In the genomic region with DNA sequence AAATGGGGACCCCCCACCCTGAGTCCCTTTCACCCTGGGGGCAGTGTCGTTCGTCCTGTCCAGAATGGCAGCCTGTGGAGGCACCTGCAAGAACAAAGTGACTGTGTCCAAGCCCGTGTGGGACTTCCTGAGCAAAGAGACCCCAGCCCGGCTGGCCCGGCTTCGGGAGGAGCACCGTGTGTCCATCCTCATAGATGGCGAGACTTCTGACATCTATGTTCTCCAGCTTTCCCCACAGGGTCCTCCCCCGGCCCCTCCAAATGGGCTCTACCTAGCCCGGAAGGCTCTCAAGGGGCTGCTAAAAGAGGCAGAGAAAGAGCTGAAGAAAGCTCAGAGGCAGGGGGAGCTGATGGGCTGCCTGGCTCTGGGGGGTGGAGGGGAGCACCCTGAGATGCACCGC, we compare ENCODE assay signal across 16 cellular contexts. TPM values are rescaled to one million over a fixed set of nuclear protein-coding genes. Genes with fewer than 3 reads are reported as not detected.
DNase-seq lines count a peak whose midpoint lies in the region; ATAC-seq and TF ChIP-seq lines count a peak whose summit lies in the region.
"Had no signal": no experiment of that assay in that cellular context is flagged by ENCODE, and none has a peak within 500 bp of the region (broad histone marks: within the 10 kb centered on the region; RNA-seq: fewer than 3 reads in every experiment).

No MANE protein-coding gene starts in this region.

- peak overlapping the region; percentile 8 for H3K9ac ChIP-seq in NT2/D1 (ENCODE audit: insufficient read length, low read depth)
- H3K9ac ChIP-seq: GM23248 had no signal

- peaks cover 39% of the 10 kb centered on the region for H3K4me1 ChIP-seq in CD8-positive, alpha-beta memory T cell (ENCODE audit: insufficient read depth, low read length)
- peaks cover 8% of the 10 kb centered on the region for H3K4me1 ChIP-seq in NT2/D1 (ENCODE audit: insufficient read depth, insufficient read length)
- H3K4me1 ChIP-seq in sigmoid colon = peaks cover 0 to 53% (median 42%) of the 10 kb centered on the region in 4 donors
- H3K4me1 ChIP-seq in gastrocnemius medialis = peaks cover 0 to 16% of the 10 kb centered on the region in 2 donors

- peaks cover 36 to 53% (median 44%) of the 10 kb centered on the region in 3 donors for H3K4me1 Mint-ChIP-seq in CD8-positive, alpha-beta memory T cell
- peaks cover 44% of the 10 kb centered on the region for H3K4me1 Mint-ChIP-seq in glutamatergic neuron (ENCODE audit: low read depth, unreplicated experiment)

- peaks cover 4% of the 10 kb centered on the region in 2 donors for H3K27me3 Mint-ChIP-seq in CD8-positive, alpha-beta memory T cell
- peaks cover 16% of the 10 kb centered on the region for H3K27me3 Mint-ChIP-seq in glutamatergic neuron (ENCODE audit: unreplicated experiment)

- H3K9me3 ChIP-seq in CD8-positive, alpha-beta memory T cell (ENCODE audit: low read length) = no peaks in the 10 kb centered on the region
- no peaks in the 10 kb centered on the region for H3K9me3 ChIP-seq in NT2/D1 (ENCODE audit: insufficient read depth, low read length)
- H3K9me3 ChIP-seq in sigmoid colon = no peaks in the 10 kb centered on the region
- no peaks in the 10 kb centered on the region for H3K9me3 ChIP-seq in gastrocnemius medialis
- H3K9me3 ChIP-seq: BE2C, MG63 had no signal

- peak overlapping the region in 1 of 8 donors; percentile 15 for H3K27ac Mint-ChIP-seq in CD8-positive, alpha-beta memory T cell
- H3K27ac Mint-ChIP-seq in glutamatergic neuron (ENCODE audit: unreplicated experiment) = peak overlapping the region; percentile 69

- TF ChIP-seq CTCF in glutamatergic neuron (IDR thresholded peaks at IDR 0.05; ENCODE audit: partially characterized antibody, unreplicated experiment) = no peak
- TF ChIP-seq CTCF in sigmoid colon (IDR thresholded peaks at IDR 0.05) = no peak
- TF ChIP-seq CTCF in gastrocnemius medialis (IDR thresholded peaks at IDR 0.05 in 4 of 5, conservative IDR thresholded peaks at IDR 0.05 in 1 of 5) = no peak

- H3K27me3 ChIP-seq in CD8-positive, alpha-beta memory T cell (ENCODE audit: insufficient read depth, low read length, poor library complexity, severe bottlenecking) = no peaks in the 10 kb centered on the region
- H3K27me3 ChIP-seq in NT2/D1 (ENCODE audit: insufficient read depth, insufficient read length) (no peaks in the 10 kb centered on the region), sigmoid colon (no peaks in the 10 kb centered on the region), gastrocnemius medialis (peaks cover 24 to 54% (median 45%) of the 10 kb centered on the region in 3 donors)
- H3K27me3 ChIP-seq: BE2C, MG63 had no signal

- ATAC-seq in sciatic nerve (no peak), gastrocnemius medialis (no peak)
- ATAC-seq: Right ventricle myocardium inferior had no signal

- H3K4me3 Mint-ChIP-seq in CD8-positive, alpha-beta memory T cell = peak overlapping the region in 4 of 7 donors; percentile 6 to 90 (median 60)
- peak overlapping the region; percentile 84 for H3K4me3 Mint-ChIP-seq in glutamatergic neuron (ENCODE audit: unreplicated experiment)

- in situ Hi-C loops in gastrocnemius medialis (cut with MboI; ENCODE audit: low sequenced_read_pairs in 4 of 4) = no loop called here

- CTCF ChIA-PET in CD8-positive, alpha-beta memory T cell (lab: Charles Lee) = interaction anchor here (1.1 to 3.0 kb wide), 3 partner anchors 14 to 27 kb away, joined by 3 to 12 read pairs (median 3); no protein-coding TSS in a partner anchor

- TF ChIP-seq EP300 in sigmoid colon (IDR thresholded peaks at IDR 0.05) = no peak

- no peak for DNase-seq in CD8-positive, alpha-beta memory T cell
- DNase-seq in NT2/D1 (ENCODE audit: low read depth, low spot score) (no peak), glutamatergic neuron (no peak), sigmoid colon (no peak), sciatic nerve (ENCODE audit: low spot score) (no peak), NCI-H345 (lab: John Stamatoyannopoulos, UW) (no peak), gastrocnemius medialis (no peak)
- DNase-seq: BE2C, DMS 273 treated with DMSO at 0.1 percent for 48 hours, GM23248, MG63, NCI-H1105, NCI-H1694 treated with DMSO at 0.1 percent for 48 hours, NCI-H446, NCI-H748 treated with DMSO at 0.1 percent for 48 hours had no signal

- H3K4me3 ChIP-seq in CD8-positive, alpha-beta memory T cell (ENCODE audit: low read length) = no peak overlapping the region
- no peak overlapping the region for H3K4me3 ChIP-seq in NT2/D1 (ENCODE audit: insufficient read length, low read depth)
- H3K4me3 ChIP-seq in sigmoid colon = no peak overlapping the region
- H3K4me3 ChIP-seq in gastrocnemius medialis = no peak overlapping the region
- H3K4me3 ChIP-seq: GM23248, MG63 had no signal

- H3K27ac ChIP-seq in CD8-positive, alpha-beta memory T cell (ENCODE audit: low read depth, low read length) = no peak overlapping the region
- H3K27ac ChIP-seq in sigmoid colon (peak overlapping the region; percentile 97 to 99 (median 98)), gastrocnemius medialis (peak overlapping the region in 1 of 4 donors; percentile 31)
- H3K27ac ChIP-seq: GM23248 had no signal

- intact Hi-C loops in sigmoid colon (cut with DNase I) = loop anchor here (5.0 kb wide), 1 partner anchor 60 kb away; the partner anchor contains the start of gene DCTN2
- intact Hi-C loops in sciatic nerve (cut with DNase I) = no loop called here
- intact Hi-C loops in gastrocnemius medialis (cut with DNase I; ENCODE audit: low total_unique reads) = no loop called here

- POLR2A ChIA-PET in CD8-positive, alpha-beta memory T cell (lab: Charles Lee) = no interaction called here

- 95% methylated on average over 11 of the region's 11 CpGs for WGBS in sigmoid colon, 2 donors

- H3K9me3 Mint-ChIP-seq in CD8-positive, alpha-beta memory T cell = no peaks in the 10 kb centered on the region
- H3K9me3 Mint-ChIP-seq in glutamatergic neuron (ENCODE audit: unreplicated experiment) = peaks cover 22% of the 10 kb centered on the region

- peaks cover under 1% of the 10 kb centered on the region for H3K36me3 ChIP-seq in CD8-positive, alpha-beta memory T cell (ENCODE audit: insufficient read depth, low read length)
- H3K36me3 ChIP-seq in NT2/D1 (ENCODE audit: insufficient read depth, insufficient read length, low read length) (peaks cover 42% of the 10 kb centered on the region), sigmoid colon (peaks cover 0 to 28% (median 15%) of the 10 kb centered on the region in 4 donors), gastrocnemius medialis (peaks cover 0 to 3% of the 10 kb centered on the region in 2 donors)
- H3K36me3 ChIP-seq: MG63 had no signal

- TF ChIP-seq POLR2A in sigmoid colon (IDR thresholded peaks at IDR 0.05) (no peak), gastrocnemius medialis (IDR thresholded peaks at IDR 0.05) (no peak)

- peaks cover 0 to 28% (median 10%) of the 10 kb centered on the region in 3 donors for H3K36me3 Mint-ChIP-seq in CD8-positive, alpha-beta memory T cell
- peaks cover 10% of the 10 kb centered on the region for H3K36me3 Mint-ChIP-seq in glutamatergic neuron (ENCODE audit: unreplicated experiment)

RNA-seq across cellular contexts. Expression of gene DTX3, which starts 2.2 kb away (rescaled TPM):
- total RNA-seq in CD8-positive, alpha-beta memory T cell = 10 to 100 TPM; 16.7 to 18.3 TPM
- 7.2 TPM for polyA plus RNA-seq in CD8-positive, alpha-beta memory T cell
- total RNA-seq in glutamatergic neuron (ENCODE audit: unreplicated experiment) = 99.6 TPM
- 10 to 100 TPM; 42.9 to 68.4 (median 50.7) TPM for total RNA-seq in sigmoid colon
- polyA plus RNA-seq in sigmoid colon = 10 to 100 TPM in 1 of 3 donors, 1 to 10 TPM in 2; 1.2 to 12.5 (median 8.4) TPM
- total RNA-seq in sciatic nerve = 42.9 TPM
- total RNA-seq in gastrocnemius medialis = 10 to 100 TPM in 1 of 4 donors, 1 to 10 TPM in 3; 3.5 to 13.8 (median 6.8) TPM

RNA-seq across cellular contexts. Expression of gene ARHGEF25, which starts 4.4 kb away (rescaled TPM):
- 1 to 10 TPM; 1.4 to 1.9 TPM for total RNA-seq in CD8-positive, alpha-beta memory T cell
- not detected for polyA plus RNA-seq in CD8-positive, alpha-beta memory T cell
- 80.2 TPM for total RNA-seq in glutamatergic neuron (ENCODE audit: unreplicated experiment)
- total RNA-seq in sigmoid colon = 100 to 1,000 TPM in 3 of 4 donors, 10 to 100 TPM in 1; 99.4 to 140 (median 113) TPM
- 10 to 100 TPM in 2 of 3 donors, 1 to 10 TPM in 1; 5.8 to 22.8 (median 18.2) TPM for polyA plus RNA-seq in sigmoid colon
- 61.3 TPM for total RNA-seq in sciatic nerve
- total RNA-seq in gastrocnemius medialis = 1 to 10 TPM; 1.9 to 3.3 (median 2.4) TPM

RNA-seq across cellular contexts. Expression of gene PIP4K2C, which starts 15.8 kb away (rescaled TPM):
- total RNA-seq in CD8-positive, alpha-beta memory T cell = 10 to 100 TPM; 24.7 to 29.7 TPM
- 40.6 TPM for polyA plus RNA-seq in CD8-positive, alpha-beta memory T cell
- total RNA-seq in glutamatergic neuron (ENCODE audit: unreplicated experiment) (27.5 TPM), sigmoid colon (10 to 100 TPM; 13.3 to 22.8 (median 18.4) TPM), sciatic nerve (26.0 TPM), gastrocnemius medialis (10 to 100 TPM; 11.2 to 22.0 (median 14.6) TPM)
- 10 to 100 TPM; 21.0 to 30.5 (median 28.6) TPM for polyA plus RNA-seq in sigmoid colon

RNA-seq across cellular contexts. Expression of gene B4GALNT1, which starts 26.2 kb away (rescaled TPM):
- total RNA-seq in CD8-positive, alpha-beta memory T cell = 1 to 10 TPM; 2.9 to 4.1 TPM
- polyA plus RNA-seq in CD8-positive, alpha-beta memory T cell = not detected
- total RNA-seq in glutamatergic neuron (ENCODE audit: unreplicated experiment) (83.9 TPM), sigmoid colon (1 to 10 TPM in 3 of 4 donors, under 1 TPM in 1; 0.99 to 4.4 (median 3.3) TPM), sciatic nerve (16.6 TPM), gastrocnemius medialis (10 to 100 TPM; 13.2 to 25.5 (median 16.6) TPM)
- polyA plus RNA-seq in sigmoid colon = 1 to 10 TPM in 1 of 3 donors, not detected in 2; 2.7 TPM

RNA-seq across cellular contexts. Expression of gene KIF5A, which starts 57.0 kb away (rescaled TPM):
- total RNA-seq in CD8-positive, alpha-beta memory T cell = 1 to 10 TPM; 1.8 to 2.1 TPM
- polyA plus RNA-seq in CD8-positive, alpha-beta memory T cell = 0.12 TPM
- total RNA-seq in glutamatergic neuron (ENCODE audit: unreplicated experiment) (314 TPM), sigmoid colon (1 to 10 TPM; 3.6 to 8.9 (median 6.9) TPM), sciatic nerve (5.6 TPM), gastrocnemius medialis (under 1 TPM in 2 of 4 donors, not detected in 2; 0.09 to 0.36 TPM)
- 1 to 10 TPM in 1 of 3 donors, under 1 TPM in 2; under 0.01 to 3.5 (median 0.46) TPM for polyA plus RNA-seq in sigmoid colon

Comparison
In these comparisons a context has a peak if more than half of its experiments do, and no peak if none do; other contexts are left out.
1. RNA of gene ARHGEF25, which starts 4.4 kb away (total RNA-seq): 99.4 to 140 TPM in sigmoid colon, 80.2 TPM in glutamatergic neuron (single experiment) and 61.3 TPM in sciatic nerve (single experiment); 1.9 to 3.3 TPM in gastrocnemius medialis and 1.4 to 1.9 TPM in CD8-positive, alpha-beta memory T cell; every median in the first group is over 10 times any median in the second.